Comparison of ENCODE assay signal across 15 cellular contexts in genomic region chr11:99366476-99366992, GRCh38.
"Had no signal": no experiment of that assay in that cellular context is flagged by ENCODE, and none has a peak within 500 bp of the region (broad histone marks: within the 10 kb centered on the region; RNA-seq: fewer than 3 reads in every experiment).

No MANE protein-coding gene starts in this region.

- H3K4me3 ChIP-seq: esophagus muscularis mucosa, gastrocnemius medialis, left lung, lower lobe of right lung, neural progenitor cell, ovary had no signal

- H3K27me3 ChIP-seq: esophagus muscularis mucosa, gastrocnemius medialis, left lung, neural progenitor cell, ovary had no signal

- H3K4me1 ChIP-seq: left lung, lower lobe of right lung, neural progenitor cell had no signal

- H3K36me3 ChIP-seq: esophagus muscularis mucosa, gastrocnemius medialis, left lung, lower lobe of right lung, neural progenitor cell, ovary had no signal

- ATAC-seq: effector memory CD8-positive, alpha-beta T cell; gastrocnemius medialis; left lung; lower lobe of right lung; natural killer cell; right cardiac atrium had no signal

- DNase-seq: effector memory CD8-positive, alpha-beta T cell; gastrocnemius medialis; glutamatergic neuron; islet precursor cell; left lung; lower lobe of right lung; natural killer cell; ovary; right cardiac atrium; small intestine; stimulated activated CD4-positive, alpha-beta T cell treated with anti-CD3 and anti-CD28 coated beads, Interleukin-12 subunit alpha, Interleukin-12 subunit beta, amount 100 ng/mL, for 4 hours; stimulated activated naive CD4-positive, alpha-beta T cell; trophoblast cell had no signal

- H3K9me3 ChIP-seq: esophagus muscularis mucosa, gastrocnemius medialis, left lung, lower lobe of right lung, ovary had no signal
